In the genomic region with DNA sequence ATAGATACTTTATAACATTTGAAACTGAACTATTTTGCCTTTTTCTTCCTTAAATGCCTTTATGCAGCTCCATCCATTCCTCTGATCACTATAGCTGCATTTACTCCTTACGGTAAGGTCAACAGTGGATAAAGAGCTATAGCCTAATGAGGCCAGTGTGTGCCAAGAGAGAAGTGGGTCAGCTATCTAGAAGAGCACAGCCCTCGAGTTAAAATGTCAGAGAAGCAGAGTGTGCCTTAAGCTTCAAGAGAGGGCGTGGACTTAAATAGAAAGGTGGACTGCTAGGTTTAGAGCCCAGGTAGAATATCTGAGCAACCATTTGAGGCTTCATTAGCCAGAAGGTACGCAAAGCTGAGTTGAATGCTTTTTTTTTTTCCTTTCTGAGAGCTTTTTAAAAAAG, we compare ENCODE assay signal across 19 cellular contexts.
"Had no signal": no experiment of that assay in that cellular context is flagged by ENCODE, and none has a peak within 500 bp of the region (broad histone marks: within the 10 kb centered on the region; RNA-seq: fewer than 3 reads in every experiment).

No MANE protein-coding gene starts in this region.

- H3K9me3 ChIP-seq: esophagus squamous epithelium, prostate gland, stomach, thoracic aorta had no signal

- H3K4me3 ChIP-seq: esophagus squamous epithelium, prostate gland, skin epidermis, stomach, thoracic aorta had no signal

- H3K27ac ChIP-seq: esophagus squamous epithelium, parathyroid adenoma, skin epidermis, stomach, thoracic aorta had no signal

- ATAC-seq: sciatic nerve had no signal

- H3K4me1 ChIP-seq: esophagus squamous epithelium, parathyroid adenoma, prostate gland had no signal

- DNase-seq: cerebellar nuclear complex; esophagus squamous epithelium; foreskin fibroblast; hippocampal formation; kidney glomerular epithelial cell; mesendoderm; naive B cell; occipital lobe; retina; stimulated activated CD4-positive, alpha-beta T cell treated with anti-CD3 and anti-CD28 coated beads, Interleukin-2, amount 100 ng/mL, for 24 hours; stimulated activated CD4-positive, alpha-beta T cell treated with anti-CD3 and anti-CD28 coated beads, Interleukin-4, amount 100 ng/mL, for 4 hours; stimulated activated naive CD4-positive, alpha-beta T cell; stomach; substantia nigra had no signal

- H3K27me3 ChIP-seq: esophagus squamous epithelium, stomach had no signal

- H3K36me3 ChIP-seq: esophagus squamous epithelium, prostate gland, stomach, thoracic aorta had no signal
